Comparison of ENCODE assay signal across 19 cellular contexts in the genomic region with DNA sequence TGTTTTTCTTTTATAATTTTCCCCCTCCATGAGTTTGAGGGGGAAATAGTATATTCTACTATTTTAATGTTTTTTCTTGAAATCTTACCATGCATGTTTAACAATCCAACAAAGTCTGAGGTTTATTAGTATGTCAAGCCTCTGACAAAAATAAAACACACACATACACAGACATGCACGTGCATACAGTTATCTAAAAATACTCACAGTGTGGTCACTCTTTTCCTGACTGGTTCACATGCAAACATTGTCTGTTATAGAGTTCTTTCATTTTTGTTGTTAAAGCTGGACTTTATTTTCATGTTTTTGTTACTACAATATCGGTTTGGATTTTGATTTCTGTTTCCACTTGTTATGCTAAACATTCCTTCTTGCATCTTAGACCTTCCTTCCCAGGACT. TPM values are rescaled to one million over a fixed set of nuclear protein-coding genes. Genes with fewer than 3 reads are reported as not detected.
A peak's percentile ranks its signal among the peaks of the same experiment; 100 is the strongest.
DNase-seq lines count a peak whose midpoint lies in the region; ATAC-seq and TF ChIP-seq lines count a peak whose summit lies in the region.
"Had no signal": no experiment of that assay in that cellular context is flagged by ENCODE, and none has a peak within 500 bp of the region (broad histone marks: within the 10 kb centered on the region; RNA-seq: fewer than 3 reads in every experiment).

No MANE protein-coding gene starts in this region.

- peak overlapping the region; percentile 2; the same call in 1 of the 2 replicates for H2AFZ ChIP-seq in MM.1S (ENCODE audit: low read length)

- H3K79me2 ChIP-seq in MM.1S (ENCODE audit: low read length): no peaks in the 10 kb centered on the region

- ATAC-seq in HG02759 (IDR thresholded peaks at IDR 0.05; ENCODE audit: unreplicated experiment) (peak; percentile 56), HG03571 (IDR thresholded peaks at IDR 0.05; ENCODE audit: unreplicated experiment) (no peak), HG03460 (IDR thresholded peaks at IDR 0.05; ENCODE audit: unreplicated experiment) (no peak)
- no peak for ATAC-seq in stimulated activated memory B cell treated with anti-CD40 and anti-IgM and Interleukin-4, amounts not matched to agents 10 μg/mL and 1 μg/mL and 100 μg/mL, for 72 hours

- peaks cover 0 to 30% (median 13%) of the 10 kb centered on the region in 10 experiments; a peak in 11 of 20 replicates for H3K4me1 ChIP-seq in BLaER1 treated with 17β-estradiol and CSF1 and Interleukin-3, amounts not matched to agents 10 nM and 100 nM
- peaks cover 20% of the 10 kb centered on the region for H3K4me1 ChIP-seq in MM.1S (ENCODE audit: low read length)
- H3K4me1 ChIP-seq: HAP-1 had no signal

- no peaks in the 10 kb centered on the region; the same call in 1 of the 2 replicates for H3F3A ChIP-seq in MM.1S (ENCODE audit: insufficient read depth, low read length)

- DNase-seq in MM.1S (peak; percentile 88), myocyte (ENCODE audit: low read depth) (peak; percentile 43)
- DNase-seq: 8988T; AML-193; C1 segment of cervical spinal cord; Calu3; CD4-positive, alpha-beta T cell; DMS 273 treated with DMSO at 0.1 percent for 48 hours; IMR-90; KBM-7 had no signal

- H3K36me3 Mint-ChIP-seq in stimulated activated memory B cell treated with anti-CD40 and anti-IgM and Interleukin-4, amounts not matched to agents 10 μg/mL and 1 μg/mL and 100 μg/mL, for 72 hours: no peaks in the 10 kb centered on the region

- H3K4me3 ChIP-seq in BLaER1 treated with 17β-estradiol and CSF1 and Interleukin-3, amounts not matched to agents 10 nM and 100 nM: no peak overlapping the region
- H3K4me3 ChIP-seq in MM.1S (ENCODE audit: low read length): peak overlapping the region; percentile 25; the same call in 1 of the 2 replicates
- H3K4me3 ChIP-seq: HAP-1 had no signal

- no peaks in the 10 kb centered on the region for H4K20me1 ChIP-seq in BLaER1 treated with 17β-estradiol and CSF1 and Interleukin-3, amounts not matched to agents 10 nM and 100 nM
- H4K20me1 ChIP-seq in MM.1S (ENCODE audit: insufficient read depth, low read length): no peaks in the 10 kb centered on the region

- no peaks in the 10 kb centered on the region for H3K4me1 Mint-ChIP-seq in stimulated activated memory B cell treated with anti-CD40 and anti-IgM and Interleukin-4, amounts not matched to agents 10 μg/mL and 1 μg/mL and 100 μg/mL, for 72 hours

- peak overlapping the region in 4 of 11 experiments; percentile 3 to 53 (median 9); a peak in 6 of 22 replicates for H3K27ac ChIP-seq in BLaER1 treated with 17β-estradiol and CSF1 and Interleukin-3, amounts not matched to agents 10 nM and 100 nM
- H3K27ac ChIP-seq in MM.1S (ENCODE audit: low read length): peak overlapping the region; percentile 46

- H3K9me3 Mint-ChIP-seq in stimulated activated memory B cell treated with anti-CD40 and anti-IgM and Interleukin-4, amounts not matched to agents 10 μg/mL and 1 μg/mL and 100 μg/mL, for 72 hours: peaks cover 3% of the 10 kb centered on the region
- H3K9me3 Mint-ChIP-seq: CD4-positive, alpha-beta T cell had no signal

- H3K4me3 Mint-ChIP-seq in stimulated activated memory B cell treated with anti-CD40 and anti-IgM and Interleukin-4, amounts not matched to agents 10 μg/mL and 1 μg/mL and 100 μg/mL, for 72 hours: no peak overlapping the region
- H3K4me3 Mint-ChIP-seq: CD4-positive, alpha-beta T cell had no signal

- no peaks in the 10 kb centered on the region for H3K27me3 ChIP-seq in BLaER1 treated with 17β-estradiol and CSF1 and Interleukin-3, amounts not matched to agents 10 nM and 100 nM
- no peaks in the 10 kb centered on the region for H3K27me3 ChIP-seq in MM.1S (replicated peaks; ENCODE audit: insufficient read depth, low read length)

- no peak overlapping the region for H3K27ac Mint-ChIP-seq in stimulated activated memory B cell treated with anti-CD40 and anti-IgM and Interleukin-4, amounts not matched to agents 10 μg/mL and 1 μg/mL and 100 μg/mL, for 72 hours
- H3K27ac Mint-ChIP-seq: CD4-positive, alpha-beta T cell had no signal

- no peaks in the 10 kb centered on the region for H3K9me2 ChIP-seq in MM.1S (replicated peaks; ENCODE audit: insufficient read depth, low read length)

- TF ChIP-seq CTCF in MM.1S (IDR thresholded peaks at IDR 0.05; ENCODE audit: low read length): no peak

- peaks cover 0 to 29% (median 9%) of the 10 kb centered on the region in 11 experiments; a peak in 9 of 22 replicates for H3K9me3 ChIP-seq in BLaER1 treated with 17β-estradiol and CSF1 and Interleukin-3, amounts not matched to agents 10 nM and 100 nM (replicated peaks in 1 of 11)
- no peaks in the 10 kb centered on the region for H3K9me3 ChIP-seq in MM.1S (replicated peaks; ENCODE audit: insufficient read depth, low read length)
- H3K9me3 ChIP-seq: HAP-1 had no signal

- no peak overlapping the region for H3K9ac ChIP-seq in BLaER1 treated with 17β-estradiol and CSF1 and Interleukin-3, amounts not matched to agents 10 nM and 100 nM
- H3K9ac ChIP-seq in MM.1S (ENCODE audit: low read length): peak overlapping the region; percentile 1; the same call in 1 of the 2 replicates

- H3K27me3 Mint-ChIP-seq in stimulated activated memory B cell treated with anti-CD40 and anti-IgM and Interleukin-4, amounts not matched to agents 10 μg/mL and 1 μg/mL and 100 μg/mL, for 72 hours: peaks cover 6% of the 10 kb centered on the region
- H3K27me3 Mint-ChIP-seq: CD4-positive, alpha-beta T cell had no signal

- H3K4me2 ChIP-seq in BLaER1 treated with 17β-estradiol and CSF1 and Interleukin-3, amounts not matched to agents 10 nM and 100 nM: peak overlapping the region in 9 of 11 experiments; percentile 6 to 64 (median 42); a peak in 12 of 22 replicates
- peak overlapping the region; percentile 31 for H3K4me2 ChIP-seq in MM.1S (ENCODE audit: low read depth, low read length)

- no peaks in the 10 kb centered on the region for H3K36me3 ChIP-seq in BLaER1 treated with 17β-estradiol and CSF1 and Interleukin-3, amounts not matched to agents 10 nM and 100 nM
- H3K36me3 ChIP-seq in MM.1S (replicated peaks; ENCODE audit: insufficient read depth, low read length): no peaks in the 10 kb centered on the region
- H3K36me3 ChIP-seq: HAP-1 had no signal

RNA-seq across cellular contexts. Expression of a gene that starts 30.7 kb away (rescaled TPM):
- 0.21 and 0.40 TPM in 2 replicates for total RNA-seq in myocyte
- 0.20 TPM for polyA plus RNA-seq in myocyte (2012)
- total RNA-seq: Calu3; CD4-positive, alpha-beta T cell; Daoy; H1; HT-29; IMR-90 had no signal
- polyA plus RNA-seq: H1, IMR-90 had no signal
